15 cellular contexts compared by ENCODE assay signal in the genomic region with DNA sequence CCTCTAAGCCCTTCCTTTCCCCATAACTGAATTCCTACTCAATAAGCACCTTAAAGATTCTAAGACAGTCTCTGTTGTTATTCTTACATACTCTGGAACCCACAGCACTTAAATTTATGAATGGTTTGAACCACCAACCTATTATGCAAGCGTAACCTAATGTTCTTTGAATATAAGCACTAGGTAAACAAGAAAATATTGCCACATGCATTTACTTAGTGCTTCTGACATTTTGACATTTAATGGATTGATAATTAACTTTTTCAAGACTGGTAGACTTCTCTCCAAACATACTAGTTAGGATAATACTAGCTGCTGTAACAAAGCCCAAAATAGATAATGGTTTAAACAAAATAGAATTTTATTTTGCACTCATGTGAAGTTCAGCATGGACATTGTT.
DNase-seq lines count a peak whose midpoint lies in the region; ATAC-seq and TF ChIP-seq lines count a peak whose summit lies in the region.
"Had no signal": no experiment of that assay in that cellular context is flagged by ENCODE, and none has a peak within 500 bp of the region (broad histone marks: within the 10 kb centered on the region; RNA-seq: fewer than 3 reads in every experiment).

No MANE protein-coding gene starts in this region.

- H3K27ac ChIP-seq in CD4-positive, alpha-beta T cell (ENCODE audit: low read depth, low read length), result no peak overlapping the region
- H3K27ac ChIP-seq in CD8-positive, alpha-beta T cell (ENCODE audit: low read depth, low read length), result no peak overlapping the region
- H3K27ac ChIP-seq in heart right ventricle, result no peak overlapping the region
- H3K27ac ChIP-seq: A549, C4-2B had no signal

- 96 to 97% methylated on average over 1 of the region's 1 CpG for WGBS in heart right ventricle, 2 donors

- ATAC-seq in CD4-positive, alpha-beta T cell (ENCODE audit: poor library complexity), result no peak
- ATAC-seq in CD8-positive, alpha-beta T cell, result no peak
- ATAC-seq in left lobe of liver, result peak; percentile 70
- no peak for ATAC-seq in memory B cell (ENCODE audit: low read depth)
- ATAC-seq in heart right ventricle, result no peak
- ATAC-seq: A549, GM12878 had no signal

- H3K4me1 Mint-ChIP-seq in CD4-positive, alpha-beta T cell (ENCODE audit: low read depth), result peaks cover 58% of the 10 kb centered on the region
- peaks cover 60% of the 10 kb centered on the region for H3K4me1 Mint-ChIP-seq in CD8-positive, alpha-beta T cell (ENCODE audit: low read depth)
- peaks cover 26% of the 10 kb centered on the region for H3K4me1 Mint-ChIP-seq in memory B cell

- intact Hi-C loops in CD4-positive, alpha-beta T cell (cut with DNase I, micrococcal nuclease), result no loop called here
- intact Hi-C loops in CD8-positive, alpha-beta T cell (cut with DNase I, micrococcal nuclease), result no loop called here
- intact Hi-C loops in heart right ventricle (cut with DNase I), result no loop called here

- H3K27ac Mint-ChIP-seq in CD4-positive, alpha-beta T cell, result peak overlapping the region; percentile 18
- peak overlapping the region; percentile 9 for H3K27ac Mint-ChIP-seq in CD8-positive, alpha-beta T cell
- peak overlapping the region; percentile 67 for H3K27ac Mint-ChIP-seq in memory B cell

- CTCF ChIA-PET in CD4-positive, alpha-beta T cell (lab: Charles Lee), result no interaction called here
- CTCF ChIA-PET in CD8-positive, alpha-beta T cell (lab: Charles Lee), result no interaction called here

- no peaks in the 10 kb centered on the region for H3K4me1 ChIP-seq in CD8-positive, alpha-beta T cell (ENCODE audit: insufficient read depth, low read length)
- H3K4me1 ChIP-seq in heart right ventricle, result no peaks in the 10 kb centered on the region
- H3K4me1 ChIP-seq: A549, BE2C, HAP-1 had no signal

- peaks cover 46% of the 10 kb centered on the region for H3K36me3 Mint-ChIP-seq in CD4-positive, alpha-beta T cell (ENCODE audit: low read depth)
- peaks cover 50% of the 10 kb centered on the region for H3K36me3 Mint-ChIP-seq in CD8-positive, alpha-beta T cell
- peaks cover 24% of the 10 kb centered on the region for H3K36me3 Mint-ChIP-seq in memory B cell
- H3K36me3 Mint-ChIP-seq: IgD-negative memory B cell had no signal

- TF ChIP-seq CTCF in CD4-positive, alpha-beta T cell (IDR thresholded peaks at IDR 0.05), result no peak
- no peak for TF ChIP-seq CTCF in CD8-positive, alpha-beta T cell (IDR thresholded peaks at IDR 0.05)
- no peak for TF ChIP-seq CTCF in heart right ventricle (IDR thresholded peaks at IDR 0.05)

- no peaks in the 10 kb centered on the region for H3K9me3 Mint-ChIP-seq in CD4-positive, alpha-beta T cell
- H3K9me3 Mint-ChIP-seq in CD8-positive, alpha-beta T cell, result no peaks in the 10 kb centered on the region
- H3K9me3 Mint-ChIP-seq in memory B cell, result no peaks in the 10 kb centered on the region
- H3K9me3 Mint-ChIP-seq: IgD-negative memory B cell had no signal

- H3K27me3 Mint-ChIP-seq in CD4-positive, alpha-beta T cell, result no peaks in the 10 kb centered on the region
- no peaks in the 10 kb centered on the region for H3K27me3 Mint-ChIP-seq in CD8-positive, alpha-beta T cell (ENCODE audit: low read depth)
- no peaks in the 10 kb centered on the region for H3K27me3 Mint-ChIP-seq in memory B cell
- H3K27me3 Mint-ChIP-seq: IgD-negative memory B cell had no signal

- no peaks in the 10 kb centered on the region for H3K27me3 ChIP-seq in CD4-positive, alpha-beta T cell (ENCODE audit: control insufficient read depth, insufficient read depth, low read length)
- H3K27me3 ChIP-seq in CD8-positive, alpha-beta T cell (ENCODE audit: insufficient read depth, low read length), result no peaks in the 10 kb centered on the region
- no peaks in the 10 kb centered on the region for H3K27me3 ChIP-seq in heart right ventricle
- H3K27me3 ChIP-seq: BE2C had no signal

- H3K4me3 ChIP-seq in CD8-positive, alpha-beta T cell (ENCODE audit: low read depth, low read length), result no peak overlapping the region
- H3K4me3 ChIP-seq in heart right ventricle, result no peak overlapping the region
- H3K4me3 ChIP-seq: A549, GM12878, HAP-1 had no signal

- H3K9me3 ChIP-seq in CD4-positive, alpha-beta T cell (ENCODE audit: control insufficient read depth, low read length), result no peaks in the 10 kb centered on the region
- no peaks in the 10 kb centered on the region for H3K9me3 ChIP-seq in CD8-positive, alpha-beta T cell (ENCODE audit: low read length)
- no peaks in the 10 kb centered on the region for H3K9me3 ChIP-seq in heart right ventricle
- H3K9me3 ChIP-seq: A549, BE2C, HAP-1 had no signal

- POLR2A ChIA-PET in CD4-positive, alpha-beta T cell (lab: Charles Lee), result no interaction called here
- POLR2A ChIA-PET in CD8-positive, alpha-beta T cell (lab: Charles Lee), result no interaction called here

- no peak overlapping the region for H3K4me3 Mint-ChIP-seq in CD4-positive, alpha-beta T cell
- no peak overlapping the region for H3K4me3 Mint-ChIP-seq in CD8-positive, alpha-beta T cell
- no peak overlapping the region for H3K4me3 Mint-ChIP-seq in memory B cell
- H3K4me3 Mint-ChIP-seq: IgD-negative memory B cell had no signal

- DNase-seq in CD4-positive, alpha-beta T cell, result no peak
- no peak for DNase-seq in CD8-positive, alpha-beta T cell
- DNase-seq in left lobe of liver (ENCODE audit: low spot score) (no peak), memory B cell (ENCODE audit: low spot score in 2 of 2) (no peak), heart right ventricle (no peak), foreskin melanocyte (no peak), SIG-M5 treated with dmso at 0.1 percent for 504 hours (lab: John Stamatoyannopoulos, UW; ENCODE audit: unreplicated experiment) (no peak)
- DNase-seq: BE2C, DMS79, KG1 had no signal

- H3K36me3 ChIP-seq in CD8-positive, alpha-beta T cell (ENCODE audit: insufficient read depth, low read length), result no peaks in the 10 kb centered on the region
- H3K36me3 ChIP-seq in heart right ventricle, result no peaks in the 10 kb centered on the region
- H3K36me3 ChIP-seq: BE2C, HAP-1 had no signal

Comparison
In these comparisons a context has a peak if more than half of its experiments do, and no peak if none do; other contexts are left out.
1. H3K27ac Mint-ChIP-seq: peak in every context shown above with its lines; median percentile 67 in memory B cell; 18 in CD4-positive, alpha-beta T cell; 9 in CD8-positive, alpha-beta T cell.